ENCODE assay signal across 6 cellular contexts in the genomic region with DNA sequence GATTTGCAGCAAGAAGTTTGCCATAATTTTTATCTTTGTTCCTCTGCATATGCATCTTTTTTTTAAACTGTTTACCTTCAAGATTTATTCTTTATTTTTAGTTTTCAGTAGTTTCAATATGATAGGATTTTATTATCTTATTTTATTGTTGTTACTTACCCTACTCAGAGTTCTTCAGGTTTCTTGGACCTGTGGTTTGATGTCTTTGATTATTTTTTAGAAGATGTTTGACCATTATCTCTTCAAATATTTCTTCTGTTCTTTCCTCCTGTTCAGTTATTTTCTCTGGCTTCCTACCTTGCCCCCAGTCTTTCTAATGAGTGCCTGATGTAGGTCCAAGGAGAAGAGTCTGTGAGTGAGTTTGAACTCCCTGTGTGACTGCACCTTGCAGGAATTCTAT.
"Had no signal": no experiment of that assay in that cellular context is flagged by ENCODE, and none has a peak within 500 bp of the region (broad histone marks: within the 10 kb centered on the region; RNA-seq: fewer than 3 reads in every experiment).

No MANE protein-coding gene starts in this region.

- DNase-seq: IMR-90, KBM-7, KG1 had no signal

- H3K27ac ChIP-seq: HL-60, KMS-11 had no signal

- H3K4me3 ChIP-seq: K562 had no signal
